In the genomic region with DNA sequence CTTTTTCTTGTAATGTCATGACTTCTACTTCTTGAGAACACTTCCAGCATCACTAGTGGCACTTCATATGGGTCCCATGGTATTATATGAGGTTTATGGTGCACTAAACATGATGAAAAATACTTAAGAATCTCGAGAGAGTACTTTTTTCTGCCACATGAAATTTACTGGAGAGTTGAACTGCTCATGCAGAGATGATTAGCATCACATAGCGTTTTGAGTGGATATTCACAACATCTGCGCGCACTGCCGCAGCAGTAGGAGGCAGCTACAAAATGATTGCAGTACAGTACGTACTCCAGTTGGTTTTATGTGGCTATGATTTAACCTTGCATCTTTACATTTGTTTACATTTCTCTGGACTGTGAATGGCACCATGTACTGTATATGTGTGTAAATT, we compare ENCODE assay signal across 23 cellular contexts.
"Had no signal": no experiment of that assay in that cellular context is flagged by ENCODE, and none has a peak within 500 bp of the region (broad histone marks: within the 10 kb centered on the region; RNA-seq: fewer than 3 reads in every experiment).

No MANE protein-coding gene starts in this region.

- DNase-seq: dorsolateral prefrontal cortex; effector CD4-positive, alpha-beta T cell; gastrocnemius medialis; head of caudate nucleus; kidney; mesenchymal stem cell; mucosa of descending colon; naive thymus-derived CD4-positive, alpha-beta T cell; nucleus accumbens; right cardiac atrium; sigmoid colon; stimulated activated CD4-positive, alpha-beta T cell treated with anti-CD3 and anti-CD28 coated beads, Interleukin-2, amount 100 ng/mL, for 24 hours; stimulated activated CD4-positive, alpha-beta T cell treated with anti-CD3 and anti-CD28 coated beads, Interleukin-4, amount 100 ng/mL, for 24 hours; stimulated activated naive CD4-positive, alpha-beta T cell treated with Interleukin-2 at 50 U/mL for 16 hours; stomach; thyroid gland; trophoblast cell had no signal

- H3K36me3 ChIP-seq: prostate gland, thyroid gland had no signal

- H3K4me2 ChIP-seq: hepatocyte had no signal

- H3K9me3 ChIP-seq: gastrocnemius medialis, mucosa of descending colon, prostate gland, sigmoid colon, stomach, thyroid gland, vagina had no signal

- H3K4me3 ChIP-seq: dorsolateral prefrontal cortex, gastrocnemius medialis, hepatocyte, lung, mucosa of descending colon, prostate gland, sigmoid colon, stomach, thyroid gland, vagina had no signal

- FAIRE-seq: kidney had no signal

- H3K4me1 ChIP-seq: gastrocnemius medialis, prostate gland, stomach, thyroid gland, vagina had no signal

- H3K79me2 ChIP-seq: hepatocyte had no signal

- H3K27ac ChIP-seq: dorsolateral prefrontal cortex, gastrocnemius medialis, hepatocyte, prostate gland, sigmoid colon, stomach, thyroid gland, vagina had no signal

- H2AFZ ChIP-seq: hepatocyte had no signal

- H3K27me3 ChIP-seq: dorsolateral prefrontal cortex, gastrocnemius medialis, hepatocyte, sigmoid colon, stomach, thyroid gland, vagina had no signal

- ATAC-seq: gastrocnemius medialis; left lobe of liver; mucosa of descending colon; naive thymus-derived CD4-positive, alpha-beta T cell; right cardiac atrium; stimulated activated effector memory CD8-positive, alpha-beta T cell treated with anti-CD3 and anti-CD28 coated beads, Interleukin-12 subunit alpha, Interleukin-12 subunit beta, amount 100 ng/mL, for 72 hours had no signal
